Comparison of ENCODE assay signal across 9 cellular contexts in genomic region chr11:121930004-121930965, GRCh38.
DNase-seq lines count a peak whose midpoint lies in the region; ATAC-seq, FAIRE-seq and TF ChIP-seq lines count a peak whose summit lies in the region.
"Had no signal": no experiment of that assay in that cellular context is flagged by ENCODE, and none has a peak within 500 bp of the region (broad histone marks: within the 10 kb centered on the region; RNA-seq: fewer than 3 reads in every experiment).

No MANE protein-coding gene starts in this region.

- CTCF ChIA-PET in PC-3 (lab: Charles Lee) (no interaction called here), OCI-LY7 (lab: Charles Lee; ENCODE audit: unreplicated experiment) (no interaction called here)

- H3K9ac ChIP-seq in HUES48 (ENCODE audit: low read depth, low read length) = no peak overlapping the region; the same call in 1 of the 2 replicates
- no peak overlapping the region for H3K9ac ChIP-seq in fibroblast of lung (ENCODE audit: insufficient read depth, low read length)
- no peak overlapping the region for H3K9ac ChIP-seq in PC-3 (ENCODE audit: low read length)

- peak overlapping the region; percentile 94 for H3K4me2 ChIP-seq in fibroblast of lung (ENCODE audit: extremely low read depth, insufficient read depth, low read length)
- no peak overlapping the region for H3K4me2 ChIP-seq in PC-3 (ENCODE audit: low read length)
- no peak overlapping the region for H3K4me2 ChIP-seq in OCI-LY7 (ENCODE audit: low read length)

- peak; percentile 32 for DNase-seq in EH (ENCODE audit: low read depth)
- DNase-seq in fibroblast of lung (ENCODE audit: low read depth in 2 of 2) = peak; percentile 36 to 56
- no peak for DNase-seq in pancreas
- DNase-seq in PC-3 = no peak
- DNase-seq in HuH-7.5 (ENCODE audit: low spot score) = no peak
- DNase-seq in OCI-LY7 (ENCODE audit: low spot score) = no peak
- DNase-seq: stimulated activated CD4-positive, alpha-beta T cell treated with anti-CD3 and anti-CD28 coated beads, Interleukin-4, amount 100 ng/mL, for 4 hours had no signal

- peak overlapping the region; percentile 84 for H2AFZ ChIP-seq in fibroblast of lung (ENCODE audit: low read length)
- H2AFZ ChIP-seq in PC-3 (ENCODE audit: low read length) = no peak overlapping the region
- no peak overlapping the region for H2AFZ ChIP-seq in OCI-LY7 (ENCODE audit: low read length)

- H3K79me2 ChIP-seq in fibroblast of lung (ENCODE audit: control insufficient read depth, insufficient read depth, low read length) (no peaks in the 10 kb centered on the region), PC-3 (ENCODE audit: low read length) (no peaks in the 10 kb centered on the region), OCI-LY7 (ENCODE audit: insufficient read depth, low read depth, low read length) (no peaks in the 10 kb centered on the region)

- peak overlapping the region; percentile 75 for H3K4me3 ChIP-seq in HUES48 (ENCODE audit: low read depth, low read length)
- H3K4me3 ChIP-seq in fibroblast of lung (replicated peaks in 1 of 4; ENCODE audit: control extremely low read depth in 1 of 4, insufficient read depth in 1 of 4, low read depth in 3 of 4, low read length in 4 of 4) = peak overlapping the region; percentile 34 to 67 (median 43)
- H3K4me3 ChIP-seq in pancreas = peak overlapping the region in 3 of 4 donors; percentile 0 to 20 (median 10)
- H3K4me3 ChIP-seq in PC-3 (ENCODE audit: low read length) = no peak overlapping the region
- H3K4me3 ChIP-seq in OCI-LY7 (ENCODE audit: low read depth, low read length, poor library complexity, severe bottlenecking) = no peak overlapping the region

- BruUV-seq in PC-3 (replicated peaks; lab: Mats Ljungman, UMichigan) (no TSS peak), OCI-LY7 (replicated peaks; lab: Mats Ljungman, UMichigan) (no TSS peak)

- POLR2A ChIA-PET in PC-3 (lab: Charles Lee; ENCODE audit: unreplicated experiment) = no interaction called here
- POLR2A ChIA-PET in OCI-LY7 (lab: Charles Lee) = no interaction called here

- H4K20me1 ChIP-seq in fibroblast of lung (ENCODE audit: control insufficient read depth, extremely low read depth, insufficient read depth, low read length) (no peaks in the 10 kb centered on the region), PC-3 (ENCODE audit: low read length) (no peaks in the 10 kb centered on the region), OCI-LY7 (ENCODE audit: insufficient read depth, low read length) (no peaks in the 10 kb centered on the region)

- no peaks in the 10 kb centered on the region for H3K36me3 ChIP-seq in HUES48 (ENCODE audit: control insufficient read depth, insufficient read depth, low read length)
- H3K36me3 ChIP-seq in fibroblast of lung (ENCODE audit: control insufficient read depth, insufficient read depth, low read length) = no peaks in the 10 kb centered on the region
- H3K36me3 ChIP-seq in pancreas = no peaks in the 10 kb centered on the region
- H3K36me3 ChIP-seq in PC-3 (ENCODE audit: low read depth, low read length) = no peaks in the 10 kb centered on the region
- no peaks in the 10 kb centered on the region for H3K36me3 ChIP-seq in OCI-LY7 (ENCODE audit: insufficient read depth, low read length)

- ATAC-seq in pancreas (peak in 3 of 4 donors; percentile 38 to 57 (median 51)), HG03139 (IDR thresholded peaks at IDR 0.05; ENCODE audit: unreplicated experiment) (no peak), PC-3 (no peak)

- intact Hi-C loops in pancreas (cut with DNase I) (no loop called here), PC-3 (cut with micrococcal nuclease) (no loop called here), OCI-LY7 (cut with micrococcal nuclease; ENCODE audit: unreplicated experiment) (no loop called here)

- H3K9me2 ChIP-seq in PC-3 (replicated peaks; ENCODE audit: low read length) = no peaks in the 10 kb centered on the region
- no peaks in the 10 kb centered on the region for H3K9me2 ChIP-seq in OCI-LY7 (ENCODE audit: insufficient read depth, low read length)

- FAIRE-seq in pancreas (lab: Jason Lieb, UNC) = no peak

- H3F3A ChIP-seq in PC-3 (ENCODE audit: low read length, unreplicated experiment) = no peaks in the 10 kb centered on the region

- H3K9me3 ChIP-seq in HUES48 (ENCODE audit: control insufficient read depth, insufficient read depth, low read length) = no peaks in the 10 kb centered on the region
- H3K9me3 ChIP-seq in fibroblast of lung (ENCODE audit: control insufficient read depth, insufficient read depth, low read depth, low read length) = no peaks in the 10 kb centered on the region
- H3K9me3 ChIP-seq in pancreas = no peaks in the 10 kb centered on the region
- no peaks in the 10 kb centered on the region for H3K9me3 ChIP-seq in PC-3 (ENCODE audit: low read length)
- no peaks in the 10 kb centered on the region for H3K9me3 ChIP-seq in OCI-LY7 (ENCODE audit: low read length)

- H3K27me3 ChIP-seq in HUES48 (ENCODE audit: control insufficient read depth, insufficient read depth, low read length) (peaks cover 13% of the 10 kb centered on the region), fibroblast of lung (ENCODE audit: control insufficient read depth, insufficient read depth, low read length) (no peaks in the 10 kb centered on the region), pancreas (peaks cover 0 to 6% (median 0%) of the 10 kb centered on the region in 4 donors), PC-3 (ENCODE audit: low read length) (no peaks in the 10 kb centered on the region)

- TF ChIP-seq CTCF in fibroblast of lung (conservative IDR thresholded peaks at IDR 0.05 in 1 of 2, IDR thresholded peaks at IDR 0.05 in 1 of 2; ENCODE audit: low read depth in 1 of 2, low read length in 2 of 2) (no peak), pancreas (IDR thresholded peaks at IDR 0.05) (no peak), PC-3 (conservative IDR thresholded peaks at IDR 0.05; ENCODE audit: low read depth, low read length) (no peak), OCI-LY7 (conservative IDR thresholded peaks at IDR 0.05; ENCODE audit: low read length) (no peak)

- H3K27ac ChIP-seq in HUES48 (ENCODE audit: low read depth, low read length) (peak overlapping the region; percentile 51), fibroblast of lung (ENCODE audit: insufficient read depth, low read length) (peak overlapping the region; percentile 24), pancreas (peak overlapping the region in 3 of 4 donors; percentile 52 to 67 (median 63)), PC-3 (ENCODE audit: low read length) (no peak overlapping the region), OCI-LY7 (ENCODE audit: low read depth, low read length, poor library complexity, severe bottlenecking) (no peak overlapping the region)

- H3K4me1 ChIP-seq in HUES48 (ENCODE audit: control insufficient read depth, insufficient read depth, low read length) = peaks cover 48% of the 10 kb centered on the region
- peaks cover 9% of the 10 kb centered on the region for H3K4me1 ChIP-seq in fibroblast of lung (ENCODE audit: control insufficient read depth, extremely low read depth, insufficient read depth, low read length)
- H3K4me1 ChIP-seq in pancreas = peaks cover 0 to 5% (median 0%) of the 10 kb centered on the region in 3 donors
- peaks cover 29% of the 10 kb centered on the region for H3K4me1 ChIP-seq in PC-3 (ENCODE audit: insufficient read depth, low read length)
- no peaks in the 10 kb centered on the region for H3K4me1 ChIP-seq in OCI-LY7 (ENCODE audit: insufficient read depth, low read length, poor library complexity, severe bottlenecking)

- 18 to 20% methylated on average over 18 of the region's 18 CpGs for WGBS in pancreas, 2 donors

Comparison
In these comparisons a context has a peak if more than half of its experiments do, and no peak if none do; other contexts are left out.
1. DNase-seq: peak in EH (single experiment) and fibroblast of lung (2 of 2); none in pancreas (0 of 6), PC-3 (single experiment), HuH-7.5 (single experiment) and OCI-LY7 (single experiment).
2. H3K27ac ChIP-seq: peak in HUES48 (single experiment), fibroblast of lung (single experiment) and pancreas (3 of 4); none in PC-3 (single experiment) and OCI-LY7 (single experiment).
3. H3K4me3 ChIP-seq: peak in HUES48 (single experiment), fibroblast of lung (4 of 4) and pancreas (3 of 4); none in PC-3 (single experiment) and OCI-LY7 (single experiment).
4. ATAC-seq: peak in pancreas (3 of 4); none in HG03139 (single experiment) and PC-3 (single experiment).